ENCODE assay signal across 21 cellular contexts in genomic region chr19:8097198-8097597, GRCh38. TPM values are rescaled to one million over a fixed set of nuclear protein-coding genes. Genes with fewer than 3 reads are reported as not detected.
DNase-seq lines count a peak whose midpoint lies in the region; ATAC-seq and TF ChIP-seq lines count a peak whose summit lies in the region.
"Had no signal": no experiment of that assay in that cellular context is flagged by ENCODE, and none has a peak within 500 bp of the region (broad histone marks: within the 10 kb centered on the region; RNA-seq: fewer than 3 reads in every experiment).

No MANE protein-coding gene starts in this region.

- TF ChIP-seq CTCF in lower lobe of right lung (IDR thresholded peaks at IDR 0.05) (no peak), brain microvascular endothelial cell (IDR thresholded peaks at IDR 0.05; ENCODE audit: low read depth, low read length, missing control alignments) (no peak)

- H3K9me3 ChIP-seq in lower lobe of right lung = peaks cover 30% of the 10 kb centered on the region

- H3K4me3 ChIP-seq in lower lobe of right lung (no peak overlapping the region), brain microvascular endothelial cell (ENCODE audit: low read depth, low read length) (no peak overlapping the region)
- H3K4me3 ChIP-seq: A549, GM12878 had no signal

- DNase-seq in NCI-H82 (lab: John Stamatoyannopoulos, UW) (peak; percentile 49), NCI-H82 treated with DMSO at 0.1 percent for 48 hours (lab: John Stamatoyannopoulos, UW; ENCODE audit: unreplicated experiment) (no peak), NCI-H524 (lab: John Stamatoyannopoulos, UW) (peak; percentile 47 to 76), lower lobe of right lung (peak; percentile 27), amygdala (lab: John Stamatoyannopoulos, UW) (no peak), NCI-H774 (lab: John Stamatoyannopoulos, UW) (no peak), brain microvascular endothelial cell (no peak)
- DNase-seq: AML-193; CD4-positive, alpha-beta memory T cell; DMS79 treated with DMSO at 0.1 percent for 48 hours; GF-D8; GOT3; H7; HFFc6 had no signal

- H3K36me3 ChIP-seq in lower lobe of right lung = no peaks in the 10 kb centered on the region
- no peaks in the 10 kb centered on the region for H3K36me3 ChIP-seq in brain microvascular endothelial cell (replicated peaks)

- ATAC-seq in lower lobe of right lung = no peak
- ATAC-seq in GM18867 (IDR thresholded peaks at IDR 0.05; ENCODE audit: unreplicated experiment) = no peak
- ATAC-seq: A549, GM12878, HCT116 had no signal

- H3K27ac ChIP-seq in lower lobe of right lung (no peak overlapping the region), brain microvascular endothelial cell (no peak overlapping the region)
- H3K27ac ChIP-seq: 22Rv1, A549, HL-60 had no signal

- H3K4me1 ChIP-seq in lower lobe of right lung = no peaks in the 10 kb centered on the region
- H3K4me1 ChIP-seq: A549 had no signal

- intact Hi-C loops in lower lobe of right lung (cut with DNase I) = no loop called here

- H3K27me3 ChIP-seq in lower lobe of right lung (ENCODE audit: low read depth) = no peaks in the 10 kb centered on the region
- H3K27me3 ChIP-seq in brain microvascular endothelial cell (replicated peaks) = no peaks in the 10 kb centered on the region

- in situ Hi-C loops in brain microvascular endothelial cell (cut with HindIII; ENCODE audit: low pct_ligation_motif_present, low sequenced_read_pairs) = no loop called here

RNA-seq across cellular contexts. Expression of gene CCL25, which starts 44.6 kb away (rescaled TPM):
- total RNA-seq in lower lobe of right lung = not detected
- total RNA-seq: CD4-positive, alpha-beta memory T cell; HFFc6; HT1080 had no signal

RNA-seq across cellular contexts. Expression of gene FBN3, which starts 52.2 kb away (rescaled TPM):
- total RNA-seq in lower lobe of right lung = 7.0 TPM
- total RNA-seq: CD4-positive, alpha-beta memory T cell; HFFc6; HT1080 had no signal

Comparison
In these comparisons a context has a peak if more than half of its experiments do, and no peak if none do; other contexts are left out.
1. DNase-seq: peak in NCI-H82 (single experiment), NCI-H524 (2 of 2) and lower lobe of right lung (single experiment); none in NCI-H82 treated with DMSO at 0.1 percent for 48 hours (single experiment), amygdala (0 of 56), NCI-H774 (single experiment) and brain microvascular endothelial cell (single experiment).